In genomic region chr1:87144546-87144945, GRCh38 we compare ENCODE assay signal across 9 cellular contexts.
"Had no signal": no experiment of that assay in that cellular context is flagged by ENCODE, and none has a peak within 500 bp of the region (broad histone marks: within the 10 kb centered on the region; RNA-seq: fewer than 3 reads in every experiment).

No MANE protein-coding gene starts in this region.

- H3K4me3 ChIP-seq: GM23338, HAP-1 had no signal

- ATAC-seq: GM23338, HCT116, HepG2 had no signal

- H3K27ac ChIP-seq: HL-60, KMS-11 had no signal

- DNase-seq: H7, HFFc6, KBM-7 had no signal

- H3K36me3 ChIP-seq: HAP-1 had no signal

- H3K9me3 ChIP-seq: HAP-1 had no signal

- H3K4me1 ChIP-seq: HAP-1 had no signal

- FAIRE-seq: HepG2 had no signal
